In the genomic region with DNA sequence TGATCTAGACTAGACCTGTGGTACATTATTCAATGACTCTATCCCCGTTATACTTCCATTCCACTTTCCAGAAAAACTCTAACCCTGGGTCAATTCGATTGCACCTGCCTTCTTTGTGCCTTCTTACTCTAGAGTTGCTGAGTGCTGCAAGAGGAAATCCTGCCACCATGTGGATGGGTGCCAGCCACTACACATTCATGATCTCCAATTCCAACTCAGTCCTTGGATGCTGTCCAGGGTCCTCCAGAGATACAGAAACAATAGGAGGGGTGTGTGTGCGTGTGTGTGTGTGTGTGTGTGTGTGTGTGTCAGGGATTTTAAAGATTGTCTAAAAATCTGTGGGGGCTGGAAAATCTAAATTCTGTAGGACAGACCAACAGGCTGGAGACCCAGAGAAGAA, we compare ENCODE assay signal across 9 cellular contexts. TPM values are rescaled to one million over a fixed set of nuclear protein-coding genes. Genes with fewer than 3 reads are reported as not detected.
DNase-seq lines count a peak whose midpoint lies in the region; ATAC-seq and TF ChIP-seq lines count a peak whose summit lies in the region.
"Had no signal": no experiment of that assay in that cellular context is flagged by ENCODE, and none has a peak within 500 bp of the region (broad histone marks: within the 10 kb centered on the region; RNA-seq: fewer than 3 reads in every experiment).

No MANE protein-coding gene starts in this region.

- no peaks in the 10 kb centered on the region for H4K20me1 ChIP-seq in hepatocyte (ENCODE audit: insufficient read depth, poor library complexity, severe bottlenecking)

- H3K79me2 ChIP-seq in hepatocyte, result no peaks in the 10 kb centered on the region

- no peaks in the 10 kb centered on the region for H3K36me3 ChIP-seq in hepatocyte (replicated peaks; ENCODE audit: insufficient read depth, low read depth)
- H3K36me3 ChIP-seq: tibial artery had no signal

- no peak overlapping the region for H3K4me2 ChIP-seq in hepatocyte

- H2AFZ ChIP-seq in hepatocyte, result no peak overlapping the region

- DNase-seq in EH (ENCODE audit: low read depth) (peak; percentile 60), RPMI7951 (ENCODE audit: low read depth) (peak; percentile 70), amniotic epithelial cell (ENCODE audit: low read depth) (peak; percentile 64), hepatocyte (ENCODE audit: low spot score) (peak; percentile 78)
- DNase-seq in Jurkat, Clone E6-1 (ENCODE audit: low read depth, low spot score), result peak; percentile 29
- peak; percentile 6 for DNase-seq in stimulated activated CD4-positive, alpha-beta T cell treated with anti-CD3 and anti-CD28 coated beads, Interleukin-12 subunit alpha, Interleukin-12 subunit beta, amount 100 ng/mL, for 4 hours

- H3K9me3 ChIP-seq in hepatocyte (ENCODE audit: low read depth), result no peaks in the 10 kb centered on the region
- H3K9me3 ChIP-seq: tibial artery had no signal

- TF ChIP-seq CTCF in hepatocyte (IDR thresholded peaks at IDR 0.05; ENCODE audit: poor library complexity), result peak; percentile 55

- H3K27me3 ChIP-seq in hepatocyte, result no peaks in the 10 kb centered on the region
- H3K27me3 ChIP-seq: tibial artery had no signal

- no peak overlapping the region for H3K27ac ChIP-seq in hepatocyte
- H3K27ac ChIP-seq: tibial artery had no signal

- no peak overlapping the region for H3K4me3 ChIP-seq in Jurkat, Clone E6-1 (ENCODE audit: low read length)
- no peak overlapping the region for H3K4me3 ChIP-seq in hepatocyte
- H3K4me3 ChIP-seq: tibial artery had no signal

- H3K9me2 ChIP-seq in hepatocyte (replicated peaks; ENCODE audit: insufficient read depth), result no peaks in the 10 kb centered on the region

- WGBS in hepatocyte (ENCODE audit: low lambda C conversion rate, missing lambda C conversion rate), result 40% methylated on average over 3 of the region's 3 CpGs

- H3K4me1 ChIP-seq in hepatocyte (ENCODE audit: insufficient read depth), result no peaks in the 10 kb centered on the region
- H3K4me1 ChIP-seq: tibial artery had no signal

- ATAC-seq in HG02763 (IDR thresholded peaks at IDR 0.05; ENCODE audit: unreplicated experiment), result no peak
- ATAC-seq in HG02610 (IDR thresholded peaks at IDR 0.05; ENCODE audit: unreplicated experiment), result no peak

RNA-seq across cellular contexts. Expression of gene INTS6L, which starts 42.9 kb away (rescaled TPM):
- 22.0 TPM for polyA plus RNA-seq in Jurkat, Clone E6-1 (2012; ENCODE audit: insufficient read depth, insufficient read length)
- 4.1 and 5.5 TPM in 2 replicates for total RNA-seq in RPMI7951 (2014; rRNA removed; shearing (Covaris generic))
- total RNA-seq in hepatocyte, result 12.3 and 17.3 TPM in 2 replicates
- polyA plus RNA-seq in hepatocyte, result 8.1 and 9.2 TPM in 2 replicates

RNA-seq across cellular contexts. Expression of gene SMIM10L2A, which starts 55.8 kb away (rescaled TPM):
- 0.69 TPM for polyA plus RNA-seq in Jurkat, Clone E6-1 (2012; ENCODE audit: insufficient read depth, insufficient read length)
- not detected in 2 replicates for total RNA-seq in RPMI7951 (2014; rRNA removed; shearing (Covaris generic))
- total RNA-seq in hepatocyte, result 7.0 and 7.2 TPM in 2 replicates
- polyA plus RNA-seq in hepatocyte, result 4.2 and 5.0 TPM in 2 replicates

Comparison
In these comparisons a context has a peak if more than half of its experiments do, and no peak if none do; other contexts are left out.
1. DNase-seq: peak in every context shown above with its lines; median percentile 78 in hepatocyte; 70 in RPMI7951; 64 in amniotic epithelial cell; 60 in EH; 29 in Jurkat, Clone E6-1; 6 in stimulated activated CD4-positive, alpha-beta T cell treated with anti-CD3 and anti-CD28 coated beads, Interleukin-12 subunit alpha, Interleukin-12 subunit beta, amount 100 ng/mL, for 4 hours.